ENCODE assay signal across 1 cellular context in genomic region chr6:102154176-102154575, GRCh38.
TF ChIP-seq lines count a peak whose summit lies in the region.

No MANE protein-coding gene starts in this region.

TF ChIP-seq in GM23338, 12 proteins besides CTCF, POLR2A, EP300 and RAD21 (continued from another document):
- TF ChIP-seq ZNF462 (CRISPR knock-in tag; IDR thresholded peaks at IDR 0.05) (no peak), ETS1 (IDR thresholded peaks at IDR 0.05) (no peak), ZNF331 (CRISPR knock-in tag; IDR thresholded peaks at IDR 0.05; ENCODE audit: low read depth) (no peak), STAT1 (IDR thresholded peaks at IDR 0.05; ENCODE audit: unreplicated experiment) (no peak)
